In genomic region chr1:225813250-225813964, GRCh38 we compare ENCODE assay signal across 8 cellular contexts. TPM values are rescaled to one million over a fixed set of nuclear protein-coding genes. Genes with fewer than 3 reads are reported as not detected.
DNase-seq lines count a peak whose midpoint lies in the region; ATAC-seq and TF ChIP-seq lines count a peak whose summit lies in the region.

No MANE protein-coding gene starts in this region.

- H3K27ac Mint-ChIP-seq in type B pancreatic cell = peak overlapping the region; percentile 73
- H3K27ac Mint-ChIP-seq in H9 = peak overlapping the region in 1 of 3 experiments; percentile 67; a peak in 1 of 7 replicates

- no peak overlapping the region for H2BK120ac ChIP-seq in H9 (ENCODE audit: low read depth, low read length, poor library complexity, severe bottlenecking)

- peak overlapping the region; percentile 61 for H3K27ac ChIP-seq in AG04450 (ENCODE audit: low read depth, low read length)
- H3K27ac ChIP-seq in left lung = peak overlapping the region; percentile 81 to 89
- no peak overlapping the region for H3K27ac ChIP-seq in H9 (ENCODE audit: insufficient read length, low read depth, low read length)

- POLR2A ChIA-PET in AG04450 (lab: Yijun Ruan, JAX) = interaction anchor here (0.6 to 2.0 kb wide), 3 partner anchors 22 to 69 kb away, joined by 3 to 16 read pairs (median 3); partner anchors contain the start of genes SRP9 and TMEM63A

- no peak overlapping the region for H3K4ac ChIP-seq in H9 (ENCODE audit: low read depth, low read length)

- H3K56ac ChIP-seq in H9 (ENCODE audit: insufficient read length, low read depth, low read length) = no peak overlapping the region

- TF ChIP-seq POLR2A in NB4 (IDR thresholded peaks at IDR 0.05; ENCODE audit: extremely low read depth, insufficient read length) = peak; percentile 57

- no peaks in the 10 kb centered on the region for H3K23me2 ChIP-seq in H9 (ENCODE audit: insufficient read length, low read depth, low read length, poor library complexity, severe bottlenecking)

- H3K18ac ChIP-seq in H9 (ENCODE audit: insufficient read length, low read depth, low read length) = no peak overlapping the region

- no peak overlapping the region for H2AFZ ChIP-seq in H9 (ENCODE audit: low read length)

- H3K4me2 ChIP-seq in H9 (ENCODE audit: insufficient read depth, insufficient read length, low read length) = no peak overlapping the region

- WGBS in H9 (ENCODE audit: extremely low coverage, insufficient read length, low lambda C conversion rate) = no CpG with 5 or more reads among the region's 10 CpGs

- no peaks in the 10 kb centered on the region for H3K36me3 ChIP-seq in left lung

- H3K9ac ChIP-seq in H9 (ENCODE audit: extremely low read depth, insufficient read length, low read length) = no peak overlapping the region

- CTCF ChIA-PET in AG04450 (lab: Charles Lee) = interaction anchor here (0.6 to 1.7 kb wide), 4 partner anchors 23 to 339 kb away, joined by 3 to 5 read pairs (median 3); partner anchors contain the start of gene SRP9

- H3K79me1 ChIP-seq in H9 (ENCODE audit: insufficient read depth, low read depth, low read length, poor library complexity, severe bottlenecking) = no peaks in the 10 kb centered on the region

- intact Hi-C loops in left lung (cut with DNase I) = no loop called here

- H3K4me1 Mint-ChIP-seq in type B pancreatic cell (ENCODE audit: unreplicated experiment) = peaks cover 41% of the 10 kb centered on the region
- H3K4me1 Mint-ChIP-seq in H9 = peaks cover 49 to 59% of the 10 kb centered on the region in 2 experiments

- H4K20me1 ChIP-seq in H9 (ENCODE audit: control insufficient read depth, insufficient read depth, insufficient read length) = no peaks in the 10 kb centered on the region

- no peak overlapping the region for H3K4me3 ChIP-seq in AG04450 (ENCODE audit: low read depth, low read length)
- H3K4me3 ChIP-seq in NB4 (ENCODE audit: low read depth, low read length) = peak overlapping the region; percentile 42
- H3K4me3 ChIP-seq in astrocyte of the spinal cord (ENCODE audit: low read depth, low read length) = no peak overlapping the region
- peak overlapping the region in 1 of 2 donors; percentile 6 for H3K4me3 ChIP-seq in left lung

- H3K9me3 ChIP-seq in AG04450 (ENCODE audit: control insufficient read depth, insufficient read depth, low read length) (no peaks in the 10 kb centered on the region; the same call in 1 of the 2 replicates), left lung (no peaks in the 10 kb centered on the region), H9 (ENCODE audit: control insufficient read depth, low read depth, low read length) (no peaks in the 10 kb centered on the region)

- H2BK20ac ChIP-seq in H9 (ENCODE audit: low read depth, low read length, poor library complexity, severe bottlenecking) = no peak overlapping the region

- H3K23ac ChIP-seq in H9 (ENCODE audit: insufficient read length, low read depth, low read length) = no peak overlapping the region

- no peak overlapping the region for H4K91ac ChIP-seq in H9 (ENCODE audit: insufficient read length, low read depth, low read length)

- H3K27me3 ChIP-seq in AG04450 (ENCODE audit: control insufficient read depth, insufficient read depth, low read length) (no peaks in the 10 kb centered on the region), left lung (no peaks in the 10 kb centered on the region), H9 (ENCODE audit: insufficient read depth, low read length) (no peaks in the 10 kb centered on the region)

- H3K4me1 ChIP-seq in left lung = peaks cover 76 to 82% of the 10 kb centered on the region in 2 donors
- H3K4me1 ChIP-seq in H9 (ENCODE audit: insufficient read depth, low read length) = peaks cover 13% of the 10 kb centered on the region

- H3K36me3 Mint-ChIP-seq in type B pancreatic cell (no peaks in the 10 kb centered on the region), H9 (ENCODE audit: insufficient read depth in 1 of 3, low read depth in 3 of 3) (peaks cover 0 to 5% (median 4%) of the 10 kb centered on the region in 3 experiments; a peak in 3 of 7 replicates)

- H3K14ac ChIP-seq in H9 (ENCODE audit: insufficient read depth, low read length) = no peak overlapping the region

- H2BK5ac ChIP-seq in H9 (ENCODE audit: insufficient read length, low read length) = no peak overlapping the region

- H3T11ph ChIP-seq in H9 (ENCODE audit: low read length) = no peak overlapping the region

- no peak overlapping the region for H4K5ac ChIP-seq in H9 (ENCODE audit: insufficient read length, low read depth, low read length)

- no peak overlapping the region for H2BK15ac ChIP-seq in H9 (ENCODE audit: low read depth, low read length)

- H2AK5ac ChIP-seq in H9 (ENCODE audit: insufficient read length, low read length) = no peak overlapping the region

- H3K9me3 Mint-ChIP-seq in type B pancreatic cell (no peaks in the 10 kb centered on the region), H9 (no peaks in the 10 kb centered on the region; a peak in 1 of 5 replicates)

- H4K8ac ChIP-seq in H9 (replicated peaks; ENCODE audit: insufficient read length, low read depth, low read length) = no peak overlapping the region

- H2BK12ac ChIP-seq in H9 (ENCODE audit: insufficient read length, low read depth, low read length) = no peak overlapping the region

- H3K4me3 Mint-ChIP-seq in type B pancreatic cell = peak overlapping the region; percentile 9
- H3K4me3 Mint-ChIP-seq in H9 = no peak overlapping the region

- in situ Hi-C loops in astrocyte of the spinal cord (cut with HindIII; ENCODE audit: low sequenced_read_pairs) = no loop called here

- no peak for DNase-seq in AG04450 (ENCODE audit: low read depth, low spot score)
- peak; percentile 95 for DNase-seq in NB4 (ENCODE audit: low read depth)
- DNase-seq in astrocyte of the spinal cord (ENCODE audit: low read depth, low spot score) = peak; percentile 70
- peak in 1 of 2 donors; percentile 74 for DNase-seq in left lung
- no peak for DNase-seq in type B pancreatic cell (ENCODE audit: extremely low spot score, unreplicated experiment)
- no peak for DNase-seq in NCI-H2171 treated with DMSO at 0.1 percent for 48 hours (lab: John Stamatoyannopoulos, UW)
- no peak for DNase-seq in H9

- H3K27me3 Mint-ChIP-seq in type B pancreatic cell (no peaks in the 10 kb centered on the region), H9 (ENCODE audit: low read depth) (peaks cover 10% of the 10 kb centered on the region)

- peaks cover 1% of the 10 kb centered on the region; the same call in 1 of the 2 replicates for H3K79me2 ChIP-seq in H9 (ENCODE audit: insufficient read depth, low read length)

- TF ChIP-seq CTCF in AG04450 (IDR thresholded peaks at IDR 0.05; ENCODE audit: low read depth, low read length) (no peak), NB4 (IDR thresholded peaks at IDR 0.05; ENCODE audit: low read depth, low read length) (no peak), astrocyte of the spinal cord (IDR thresholded peaks at IDR 0.05; ENCODE audit: low read depth, low read length) (no peak), left lung (IDR thresholded peaks at IDR 0.05) (no peak), type B pancreatic cell (conservative IDR thresholded peaks at IDR 0.05) (no peak), H9 (conservative IDR thresholded peaks at IDR 0.05) (no peak)

- ATAC-seq in left lung = peak; percentile 53
- no peak for ATAC-seq in HG02938 (IDR thresholded peaks at IDR 0.05; ENCODE audit: unreplicated experiment)

RNA-seq across cellular contexts. Expression of gene EPHX1, which starts 3.5 kb away (rescaled TPM):
- polyA plus RNA-seq in AG04450 (2011; rRNA removed) = 41.3 and 48.5 TPM in 2 replicates
- polyA minus RNA-seq in AG04450 (2011; rRNA and poly(A)+ RNA removed) = 26.6 and 29.5 TPM in 2 replicates
- 100 to 1,000 TPM; 116 to 305 TPM for total RNA-seq in left lung
- total RNA-seq in type B pancreatic cell (ENCODE audit: low replicate concordance) = 65.2 and 86.1 TPM in 2 replicates
- total RNA-seq in H9 (2021) = 40.6 and 41.0 TPM in 2 replicates

RNA-seq across cellular contexts. Expression of gene SRP9, which starts 35.8 kb away (rescaled TPM):
- 361 and 527 TPM in 2 replicates for polyA plus RNA-seq in AG04450 (2011; rRNA removed)
- polyA minus RNA-seq in AG04450 (2011; rRNA and poly(A)+ RNA removed) = 113 and 139 TPM in 2 replicates
- total RNA-seq in left lung (100 to 1,000 TPM; 195 to 204 TPM), type B pancreatic cell (ENCODE audit: low replicate concordance) (263 and 313 TPM in 2 replicates), H9 (2021) (396 and 403 TPM in 2 replicates)

Comparison
In these comparisons a context has a peak if more than half of its experiments do, and no peak if none do; other contexts are left out.
1. DNase-seq: peak in NB4 (single experiment) and astrocyte of the spinal cord (single experiment); none in AG04450 (single experiment), type B pancreatic cell (single experiment), NCI-H2171 treated with DMSO at 0.1 percent for 48 hours (single experiment) and H9 (single experiment).